ENCODE assay signal across 9 cellular contexts in the genomic region with DNA sequence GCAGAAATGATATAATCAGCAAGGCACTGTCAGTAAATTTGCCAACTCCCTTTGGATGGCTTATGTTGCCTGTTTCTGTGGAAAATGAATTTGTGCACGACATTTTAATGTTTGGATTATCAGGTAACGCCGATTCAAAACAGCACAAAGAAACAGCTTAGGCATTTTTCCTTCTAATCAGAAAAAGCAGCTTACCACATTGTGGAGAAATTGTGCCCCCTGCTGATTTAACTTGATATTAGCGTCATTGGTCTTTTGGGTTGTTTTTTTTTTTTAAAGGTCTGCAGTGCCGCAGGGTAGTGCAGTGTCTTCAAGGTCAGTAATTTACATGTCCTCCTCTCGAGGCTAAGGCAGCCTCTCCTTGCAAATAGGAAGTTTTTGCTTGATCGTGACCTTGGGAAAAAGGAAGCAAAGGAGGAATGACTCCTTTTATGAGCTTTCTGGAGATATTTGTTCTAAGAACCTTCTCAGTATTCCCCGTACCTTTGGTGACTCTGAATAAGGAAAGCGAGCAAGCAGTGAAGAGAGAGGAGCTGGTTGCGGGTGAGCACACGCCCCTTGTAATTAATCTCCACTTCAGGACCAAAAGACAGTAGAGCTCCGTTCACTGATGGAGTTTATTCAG.
A peak's percentile ranks its signal among the peaks of the same experiment; 100 is the strongest.
DNase-seq lines count a peak whose midpoint lies in the region; ATAC-seq and TF ChIP-seq lines count a peak whose summit lies in the region.
"Had no signal": no experiment of that assay in that cellular context is flagged by ENCODE, and none has a peak within 500 bp of the region (broad histone marks: within the 10 kb centered on the region; RNA-seq: fewer than 3 reads in every experiment).

No MANE protein-coding gene starts in this region.

- no peak for TF ChIP-seq EP300 in tibial nerve (IDR thresholded peaks at IDR 0.05)

- H3K4me3 ChIP-seq in MG63, result peak overlapping the region; percentile 16; the same call in 1 of the 2 replicates
- H3K4me3 ChIP-seq in cardiac fibroblast (replicated peaks in 1 of 2; ENCODE audit: low read depth in 2 of 2, low read length in 2 of 2), result peak overlapping the region in 1 of 2 donors; percentile 20
- no peak overlapping the region for H3K4me3 ChIP-seq in tibial nerve

- ATAC-seq in GM18907 (IDR thresholded peaks at IDR 0.05; ENCODE audit: unreplicated experiment) (peak; percentile 56), HG03095 (IDR thresholded peaks at IDR 0.05; ENCODE audit: unreplicated experiment) (no peak)

- H3K9me3 ChIP-seq in MG63 (no peaks in the 10 kb centered on the region), tibial nerve (no peaks in the 10 kb centered on the region)

- peak; percentile 78 for DNase-seq in COLO829 (ENCODE audit: low spot score)
- DNase-seq in MG63, result no peak
- DNase-seq in OCI-M2 (lab: John Stamatoyannopoulos, UW; ENCODE audit: unreplicated experiment), result peak; percentile 78
- peak; percentile 81 to 82 for DNase-seq in cardiac fibroblast (ENCODE audit: low read depth in 2 of 2)
- DNase-seq in kidney glomerular epithelial cell (lab: John Stamatoyannopoulos, UW), result peak; percentile 48
- peak in 1 of 2 donors; percentile 65 for DNase-seq in tibial nerve (ENCODE audit: low spot score in 2 of 2)
- DNase-seq: activated B cell treated with CpG ODN at 0.5 μM for 24 hours had no signal

- H3K27ac ChIP-seq in tibial nerve, result no peak overlapping the region

- no peaks in the 10 kb centered on the region for H3K27me3 ChIP-seq in MG63
- no peaks in the 10 kb centered on the region for H3K27me3 ChIP-seq in tibial nerve

- 33 to 39% methylated on average over 12 of the region's 12 CpGs for WGBS in tibial nerve, 2 donors

- TF ChIP-seq CTCF in cardiac fibroblast (IDR thresholded peaks at IDR 0.05; ENCODE audit: low read depth, low read length) (peak; percentile 67), tibial nerve (IDR thresholded peaks at IDR 0.05) (peak; percentile 19 to 57 (median 37))

- peaks cover 0 to 8% (median 0%) of the 10 kb centered on the region in 4 donors for H3K4me1 ChIP-seq in tibial nerve

- no peak for TF ChIP-seq POLR2A in tibial nerve (IDR thresholded peaks at IDR 0.05)

- H3K36me3 ChIP-seq in MG63 (no peaks in the 10 kb centered on the region), tibial nerve (no peaks in the 10 kb centered on the region)
